In the genomic region with DNA sequence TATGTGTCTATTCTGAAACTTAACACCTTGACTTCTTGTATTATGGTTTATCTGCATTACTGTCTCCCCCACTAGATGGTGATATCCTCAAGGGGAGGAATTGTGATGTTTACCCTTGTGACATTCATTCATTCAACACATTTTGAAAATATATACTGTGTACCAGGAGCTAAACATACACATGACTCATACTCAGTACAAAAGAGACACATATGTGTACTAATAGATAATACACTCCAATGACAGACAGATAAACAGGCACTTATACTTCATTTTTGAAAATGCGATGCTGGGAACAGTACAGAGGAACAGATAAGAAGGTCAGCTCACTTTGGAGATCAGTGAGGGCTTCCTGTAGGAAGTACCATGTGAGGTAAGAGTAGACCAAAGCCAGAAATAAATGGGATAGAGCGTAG, we compare ENCODE assay signal across 11 cellular contexts. TPM values are rescaled to one million over a fixed set of nuclear protein-coding genes. Genes with fewer than 3 reads are reported as not detected.
DNase-seq lines count a peak whose midpoint lies in the region; ATAC-seq and TF ChIP-seq lines count a peak whose summit lies in the region.
"Had no signal": no experiment of that assay in that cellular context is flagged by ENCODE, and none has a peak within 500 bp of the region (broad histone marks: within the 10 kb centered on the region; RNA-seq: fewer than 3 reads in every experiment).

No MANE protein-coding gene starts in this region.

- no peaks in the 10 kb centered on the region for H3K9me3 ChIP-seq in psoas muscle
- H3K9me3 ChIP-seq: BLaER1 treated with 17β-estradiol and CSF1 and Interleukin-3, amounts not matched to agents 10 nM and 100 nM; prostate gland had no signal

- H3K4me3 ChIP-seq in LNCaP clone FGC (ENCODE audit: low read depth, low read length) (no peak overlapping the region), brain microvascular endothelial cell (ENCODE audit: low read depth, low read length) (no peak overlapping the region), psoas muscle (no peak overlapping the region)
- H3K4me3 ChIP-seq: BLaER1 treated with 17β-estradiol and CSF1 and Interleukin-3, amounts not matched to agents 10 nM and 100 nM; prostate gland had no signal

- H3K27me3 ChIP-seq in brain microvascular endothelial cell (replicated peaks) (peaks cover 2% of the 10 kb centered on the region), psoas muscle (ENCODE audit: insufficient read depth in 3 of 3, low read length in 2 of 3) (peaks cover 0 to 16% (median 0%) of the 10 kb centered on the region in 3 donors)
- H3K27me3 ChIP-seq: BLaER1 treated with 17β-estradiol and CSF1 and Interleukin-3, amounts not matched to agents 10 nM and 100 nM had no signal

- H3K27ac ChIP-seq in brain microvascular endothelial cell (no peak overlapping the region), psoas muscle (no peak overlapping the region)
- H3K27ac ChIP-seq: BLaER1 treated with 17β-estradiol and CSF1 and Interleukin-3, amounts not matched to agents 10 nM and 100 nM; prostate gland had no signal

- DNase-seq in NCI-H446 (lab: John Stamatoyannopoulos, UW) (peak; percentile 7 to 30), NCI-H446 treated with DMSO at 0.1 percent for 48 hours (lab: John Stamatoyannopoulos, UW) (no peak), LNCaP clone FGC (ENCODE audit: low read depth) (peak; percentile 34), brain microvascular endothelial cell (peak; percentile 26), psoas muscle (no peak), left lobe of liver (ENCODE audit: low spot score) (no peak)
- DNase-seq: activated naive CD8-positive, alpha-beta T cell treated with anti-CD3 and anti-CD28 coated beads, Interleukin-2, amount 10 ng/mL, durations not matched to agents 7 days and 5 days had no signal

- in situ Hi-C loops in brain microvascular endothelial cell (cut with HindIII; ENCODE audit: low pct_ligation_motif_present, low sequenced_read_pairs) = no loop called here

- intact Hi-C loops in psoas muscle (cut with DNase I) = loop anchor here in 1 of 2 donors (10.0 kb wide), 1 partner anchor 494 kb away; no protein-coding TSS in a partner anchor

- 88 to 94% (median 93%) methylated on average over 2 of the region's 2 CpGs for WGBS in psoas muscle, 3 donors

- H3K36me3 ChIP-seq in brain microvascular endothelial cell (replicated peaks) = no peaks in the 10 kb centered on the region
- H3K36me3 ChIP-seq in psoas muscle (ENCODE audit: insufficient read depth in 1 of 2, low read depth in 1 of 2) = no peaks in the 10 kb centered on the region
- H3K36me3 ChIP-seq: BLaER1 treated with 17β-estradiol and CSF1 and Interleukin-3, amounts not matched to agents 10 nM and 100 nM; prostate gland had no signal

- H3K4me1 ChIP-seq in psoas muscle = no peaks in the 10 kb centered on the region
- H3K4me1 ChIP-seq: BLaER1 treated with 17β-estradiol and CSF1 and Interleukin-3, amounts not matched to agents 10 nM and 100 nM; prostate gland had no signal

- peak; percentile 75 for TF ChIP-seq CTCF in LNCaP clone FGC (IDR thresholded peaks at IDR 0.05; ENCODE audit: control insufficient read depth, extremely low read depth, insufficient read depth)
- TF ChIP-seq CTCF in brain microvascular endothelial cell (IDR thresholded peaks at IDR 0.05; ENCODE audit: low read depth, low read length, missing control alignments) = peak; percentile 51
- TF ChIP-seq CTCF in psoas muscle (IDR thresholded peaks at IDR 0.05) = peak; percentile 50

- ATAC-seq in psoas muscle = peak in 2 of 4 donors; percentile 25 to 39
- no peak for ATAC-seq in activated CD4-positive, CD25-positive, alpha-beta regulatory T cell treated with anti-CD3 and anti-CD28 coated beads, Interleukin-2, amount 50 U/mL, for 24 hours
- no peak for ATAC-seq in HG02759 (IDR thresholded peaks at IDR 0.05; ENCODE audit: unreplicated experiment)
- no peak for ATAC-seq in left lobe of liver

RNA-seq across cellular contexts. Expression of gene RAB3GAP2, which starts 8.9 kb away (rescaled TPM):
- total RNA-seq in psoas muscle (10 to 100 TPM; 17.0 to 28.6 (median 27.5) TPM), left lobe of liver (18.3 TPM)
- polyA plus RNA-seq in psoas muscle = 10 to 100 TPM in 1 of 3 donors, 1 to 10 TPM in 2; 5.8 to 18.6 (median 6.8) TPM

Comparison
In these comparisons a context has a peak if more than half of its experiments do, and no peak if none do; other contexts are left out.
1. DNase-seq: peak in NCI-H446 (2 of 2), LNCaP clone FGC (single experiment) and brain microvascular endothelial cell (single experiment); none in NCI-H446 treated with DMSO at 0.1 percent for 48 hours (single experiment), psoas muscle (0 of 2) and left lobe of liver (single experiment).
2. Peak in every context shown above with its lines, with median percentiles within 50 percentile points of each other: CTCF ChIP-seq.